ENCODE assay signal across 14 cellular contexts in the genomic region with DNA sequence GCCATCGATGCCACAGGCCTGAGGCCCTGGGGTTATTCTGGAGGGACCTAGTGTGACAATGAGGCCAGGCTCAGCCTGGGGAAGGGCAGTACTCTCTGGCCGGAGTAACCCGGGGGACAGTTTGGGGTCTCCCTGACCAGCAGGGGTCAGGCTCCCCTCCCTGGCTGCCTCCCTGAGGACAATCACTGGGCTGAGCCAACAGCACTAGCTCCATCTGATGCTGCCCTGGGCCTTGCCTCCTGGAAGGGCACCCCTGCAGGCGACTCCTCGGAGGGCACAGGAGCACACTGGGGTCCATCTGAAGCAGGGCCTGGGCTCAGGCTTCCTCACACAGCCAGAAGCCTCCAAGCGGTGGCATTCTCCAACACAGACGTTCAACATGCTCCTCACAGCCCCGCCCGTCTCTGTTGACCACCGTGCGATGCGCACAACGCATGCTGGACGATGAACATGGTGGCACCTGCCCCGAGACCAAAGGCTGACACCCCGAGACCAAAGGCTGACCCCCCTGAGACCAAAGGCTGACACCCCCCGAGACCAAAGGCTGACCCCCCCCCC.
DNase-seq lines count a peak whose midpoint lies in the region; ATAC-seq and TF ChIP-seq lines count a peak whose summit lies in the region.
"Had no signal": no experiment of that assay in that cellular context is flagged by ENCODE, and none has a peak within 500 bp of the region (broad histone marks: within the 10 kb centered on the region; RNA-seq: fewer than 3 reads in every experiment).

No MANE protein-coding gene starts in this region.

- CTCF ChIA-PET in AG04450 (lab: Charles Lee): no interaction called here

- H4K20me1 ChIP-seq in osteoblast (ENCODE audit: insufficient read depth, low read length): peaks cover 4% of the 10 kb centered on the region

- H3K4me3 ChIP-seq in AG04450 (ENCODE audit: low read depth, low read length) (no peak overlapping the region), Peyer's patch (no peak overlapping the region), fibroblast of the aortic adventitia (ENCODE audit: low read depth, low read length) (no peak overlapping the region), osteoblast (ENCODE audit: insufficient read depth, low read length) (no peak overlapping the region)
- H3K4me3 ChIP-seq: right lobe of liver, thyroid gland had no signal

- no peaks in the 10 kb centered on the region for H3K36me3 ChIP-seq in Peyer's patch
- peaks cover 7% of the 10 kb centered on the region for H3K36me3 ChIP-seq in osteoblast (ENCODE audit: insufficient read depth, low read length)
- H3K36me3 ChIP-seq: right lobe of liver, thyroid gland had no signal

- TF ChIP-seq POLR2A in Peyer's patch (IDR thresholded peaks at IDR 0.05): no peak

- TF ChIP-seq CTCF in AG04450 (IDR thresholded peaks at IDR 0.05; ENCODE audit: low read depth, low read length) (peak; percentile 12), Peyer's patch (IDR thresholded peaks at IDR 0.05) (no peak), fibroblast of the aortic adventitia (IDR thresholded peaks at IDR 0.05; ENCODE audit: insufficient read depth, low read length) (peak; percentile 25), osteoblast (IDR thresholded peaks at IDR 0.05; ENCODE audit: extremely low read depth, low read depth, low read length) (peak; percentile 23)

- H2AFZ ChIP-seq in osteoblast (ENCODE audit: low read length): no peak overlapping the region

- H3K27ac ChIP-seq in AG04450 (ENCODE audit: low read depth, low read length) (peak overlapping the region; percentile 95), Peyer's patch (peak overlapping the region; percentile 57 to 83 (median 70)), osteoblast (ENCODE audit: low read depth, low read length) (peak overlapping the region; percentile 99)

- H3K9me3 ChIP-seq in AG04450 (ENCODE audit: control insufficient read depth, insufficient read depth, low read length) (peaks cover 6% of the 10 kb centered on the region; the same call in 1 of the 2 replicates), Peyer's patch (no peaks in the 10 kb centered on the region), osteoblast (ENCODE audit: low read depth, low read length) (no peaks in the 10 kb centered on the region)
- H3K9me3 ChIP-seq: right lobe of liver, thyroid gland had no signal

- H3K4me1 ChIP-seq in Peyer's patch (peaks cover 0 to 5% (median 0%) of the 10 kb centered on the region in 4 donors), osteoblast (ENCODE audit: insufficient read depth, low read length) (peaks cover 51% of the 10 kb centered on the region)
- H3K4me1 ChIP-seq: right lobe of liver had no signal

- H3K27me3 ChIP-seq in AG04450 (ENCODE audit: control insufficient read depth, insufficient read depth, low read length) (no peaks in the 10 kb centered on the region), Peyer's patch (no peaks in the 10 kb centered on the region), osteoblast (ENCODE audit: insufficient read depth, low read length) (no peaks in the 10 kb centered on the region)
- H3K27me3 ChIP-seq: right lobe of liver, thyroid gland had no signal

- no peak for DNase-seq in AG04450 (ENCODE audit: low read depth, low spot score)
- DNase-seq in Peyer's patch: no peak
- DNase-seq in fibroblast of the aortic adventitia (ENCODE audit: low read depth): no peak
- peak; percentile 72 for DNase-seq in osteoblast (ENCODE audit: insufficient read length, low spot score, missing footprints)
- DNase-seq in OCI-M2 (lab: John Stamatoyannopoulos, UW; ENCODE audit: unreplicated experiment): no peak
- no peak for DNase-seq in NCI-H226
- DNase-seq: activated T-cell treated with anti-CD3 and anti-CD28 coated beads for 4 hours, amniotic stem cell, MV-4-11, NCI-H510A treated with DMSO at 0.1 percent for 48 hours, thyroid gland had no signal

- peaks cover 85% of the 10 kb centered on the region for H3K79me2 ChIP-seq in osteoblast (ENCODE audit: insufficient read depth, low read length)

- POLR2A ChIA-PET in AG04450 (lab: Yijun Ruan, JAX): interaction anchor here (2.0 kb wide), 1 partner anchor 11 kb away, joined by 15 read pairs; no protein-coding TSS in a partner anchor

- H3K4me2 ChIP-seq in osteoblast (ENCODE audit: insufficient read depth, low read length): peak overlapping the region; percentile 53

- no peak for ATAC-seq in activated CD4-positive, CD25-positive, alpha-beta regulatory T cell treated with anti-CD3 and anti-CD28 coated beads, Interleukin-2, amount 50 U/mL, for 24 hours
- ATAC-seq in HG02938 (IDR thresholded peaks at IDR 0.05; ENCODE audit: unreplicated experiment): no peak

Comparison
In these comparisons a context has a peak if more than half of its experiments do, and no peak if none do; other contexts are left out.
1. CTCF ChIP-seq: peak in AG04450 (single experiment), fibroblast of the aortic adventitia (single experiment) and osteoblast (single experiment); none in Peyer's patch (0 of 6).
2. Peak in every context shown above with its lines, with median percentiles within 50 percentile points of each other: H3K27ac ChIP-seq.